1 cellular context compared by ENCODE assay signal in the genomic region with DNA sequence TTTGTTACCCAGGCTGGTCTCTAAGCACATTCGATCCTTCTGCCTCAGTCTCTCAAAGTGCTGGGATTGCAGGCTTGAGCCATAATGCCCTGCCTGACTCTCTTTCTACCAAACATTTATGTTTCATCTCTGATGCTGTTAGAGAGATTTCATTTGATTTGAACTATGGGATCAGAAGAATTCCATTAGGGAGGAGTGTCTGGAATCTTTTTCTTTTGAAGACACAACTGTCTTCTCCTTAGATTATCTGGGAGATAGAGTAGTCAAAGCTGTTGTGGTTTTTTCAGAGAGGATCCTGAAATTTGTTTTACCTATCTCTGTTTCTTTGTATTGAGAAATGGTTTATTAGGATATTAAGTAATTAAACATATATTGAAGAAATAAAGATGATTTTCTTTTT.
TF ChIP-seq lines count a peak whose summit lies in the region.

No MANE protein-coding gene starts in this region.

TF ChIP-seq in SK-N-SH, 30 proteins besides CTCF, POLR2A, EP300 and RAD21 (continued from another document):
- TF ChIP-seq, protein P1, sequence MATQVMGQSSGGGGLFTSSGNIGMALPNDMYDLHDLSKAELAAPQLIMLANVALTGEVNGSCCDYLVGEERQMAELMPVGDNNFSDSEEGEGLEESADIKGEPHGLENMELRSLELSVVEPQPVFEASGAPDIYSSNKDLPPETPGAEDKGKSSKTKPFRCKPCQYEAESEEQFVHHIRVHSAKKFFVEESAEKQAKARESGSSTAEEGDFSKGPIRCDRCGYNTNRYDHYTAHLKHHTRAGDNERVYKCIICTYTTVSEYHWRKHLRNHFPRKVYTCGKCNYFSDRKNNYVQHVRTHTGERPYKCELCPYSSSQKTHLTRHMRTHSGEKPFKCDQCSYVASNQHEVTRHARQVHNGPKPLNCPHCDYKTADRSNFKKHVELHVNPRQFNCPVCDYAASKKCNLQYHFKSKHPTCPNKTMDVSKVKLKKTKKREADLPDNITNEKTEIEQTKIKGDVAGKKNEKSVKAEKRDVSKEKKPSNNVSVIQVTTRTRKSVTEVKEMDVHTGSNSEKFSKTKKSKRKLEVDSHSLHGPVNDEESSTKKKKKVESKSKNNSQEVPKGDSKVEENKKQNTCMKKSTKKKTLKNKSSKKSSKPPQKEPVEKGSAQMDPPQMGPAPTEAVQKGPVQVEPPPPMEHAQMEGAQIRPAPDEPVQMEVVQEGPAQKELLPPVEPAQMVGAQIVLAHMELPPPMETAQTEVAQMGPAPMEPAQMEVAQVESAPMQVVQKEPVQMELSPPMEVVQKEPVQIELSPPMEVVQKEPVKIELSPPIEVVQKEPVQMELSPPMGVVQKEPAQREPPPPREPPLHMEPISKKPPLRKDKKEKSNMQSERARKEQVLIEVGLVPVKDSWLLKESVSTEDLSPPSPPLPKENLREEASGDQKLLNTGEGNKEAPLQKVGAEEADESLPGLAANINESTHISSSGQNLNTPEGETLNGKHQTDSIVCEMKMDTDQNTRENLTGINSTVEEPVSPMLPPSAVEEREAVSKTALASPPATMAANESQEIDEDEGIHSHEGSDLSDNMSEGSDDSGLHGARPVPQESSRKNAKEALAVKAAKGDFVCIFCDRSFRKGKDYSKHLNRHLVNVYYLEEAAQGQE (IDR thresholded peaks at IDR 0.05; ENCODE audit: low read depth, low read length), result no peak
- peak; percentile 51 for TF ChIP-seq TCF12 (IDR thresholded peaks at IDR 0.05)
- TF ChIP-seq, protein P2, sequence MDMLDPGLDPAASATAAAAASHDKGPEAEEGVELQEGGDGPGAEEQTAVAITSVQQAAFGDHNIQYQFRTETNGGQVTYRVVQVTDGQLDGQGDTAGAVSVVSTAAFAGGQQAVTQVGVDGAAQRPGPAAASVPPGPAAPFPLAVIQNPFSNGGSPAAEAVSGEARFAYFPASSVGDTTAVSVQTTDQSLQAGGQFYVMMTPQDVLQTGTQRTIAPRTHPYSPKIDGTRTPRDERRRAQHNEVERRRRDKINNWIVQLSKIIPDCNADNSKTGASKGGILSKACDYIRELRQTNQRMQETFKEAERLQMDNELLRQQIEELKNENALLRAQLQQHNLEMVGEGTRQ (IDR thresholded peaks at IDR 0.05; ENCODE audit: borderline replicate concordance, low read depth, low read length), result no peak
- TF ChIP-seq, protein P3, sequence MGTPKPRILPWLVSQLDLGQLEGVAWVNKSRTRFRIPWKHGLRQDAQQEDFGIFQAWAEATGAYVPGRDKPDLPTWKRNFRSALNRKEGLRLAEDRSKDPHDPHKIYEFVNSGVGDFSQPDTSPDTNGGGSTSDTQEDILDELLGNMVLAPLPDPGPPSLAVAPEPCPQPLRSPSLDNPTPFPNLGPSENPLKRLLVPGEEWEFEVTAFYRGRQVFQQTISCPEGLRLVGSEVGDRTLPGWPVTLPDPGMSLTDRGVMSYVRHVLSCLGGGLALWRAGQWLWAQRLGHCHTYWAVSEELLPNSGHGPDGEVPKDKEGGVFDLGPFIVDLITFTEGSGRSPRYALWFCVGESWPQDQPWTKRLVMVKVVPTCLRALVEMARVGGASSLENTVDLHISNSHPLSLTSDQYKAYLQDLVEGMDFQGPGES (IDR thresholded peaks at IDR 0.05; ENCODE audit: low read depth, low read length), result no peak
TF ChIP-seq in SK-N-SH: peak in this region for 2.
